1 cellular context compared by ENCODE assay signal in the genomic region with DNA sequence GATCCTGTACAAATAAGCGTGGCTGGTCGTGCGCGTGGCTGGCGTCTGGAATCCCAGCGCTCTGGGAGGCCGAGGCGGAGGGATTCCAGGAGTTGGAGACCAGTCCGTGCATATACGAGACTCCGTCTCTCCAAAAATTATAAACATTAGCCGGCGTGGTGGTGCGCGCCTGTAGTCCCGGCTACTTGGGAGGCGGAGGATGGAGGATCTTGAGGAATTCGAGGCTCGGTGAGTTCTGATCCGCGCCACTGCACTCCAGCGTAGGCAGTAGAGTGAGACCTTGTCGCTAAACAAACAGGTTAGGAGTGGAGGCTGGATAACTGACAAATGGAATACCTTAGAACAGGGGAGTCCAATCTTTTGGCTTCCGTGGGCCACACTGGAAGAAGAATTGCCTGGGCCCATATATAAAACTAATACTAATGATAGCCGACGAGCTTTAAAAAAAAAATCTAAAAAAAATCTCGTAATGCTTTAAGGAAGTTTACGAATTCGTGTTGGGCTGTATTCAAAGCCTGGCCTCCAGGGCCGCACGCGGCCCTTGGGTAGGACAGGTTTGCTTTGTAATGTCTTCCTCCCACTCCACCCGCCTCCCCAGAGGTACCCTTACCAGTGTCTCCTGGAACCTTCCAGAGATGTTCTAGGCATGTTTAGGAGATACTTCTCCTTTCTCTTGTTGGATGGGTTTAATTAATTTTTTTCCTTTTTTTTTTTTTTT.
TF ChIP-seq lines count a peak whose summit lies in the region.

No MANE protein-coding gene starts in this region.

TF ChIP-seq in HCT116, 20 proteins besides CTCF, POLR2A, EP300 and RAD21 (continued from another document):
- TF ChIP-seq REST (IDR thresholded peaks at IDR 0.05; ENCODE audit: low read depth) (no peak), ZBTB33 (IDR thresholded peaks at IDR 0.05; ENCODE audit: extremely low read depth, insufficient replicate concordance, low read length) (no peak), POLR2AphosphoS5 (IDR thresholded peaks at IDR 0.05; ENCODE audit: low read depth, low read length) (no peak), JUND (IDR thresholded peaks at IDR 0.05) (no peak), ZFX (IDR thresholded peaks at IDR 0.05) (no peak), FOSL1 (IDR thresholded peaks at IDR 0.05; ENCODE audit: low read depth) (no peak), YY1 (IDR thresholded peaks at IDR 0.05; ENCODE audit: extremely low read depth, insufficient replicate concordance, low read depth, low read length) (no peak), CEBPB (IDR thresholded peaks at IDR 0.05; ENCODE audit: low read depth) (no peak), TCF7L2 (IDR thresholded peaks at IDR 0.05; ENCODE audit: borderline replicate concordance, extremely low read depth, insufficient read depth, insufficient read length) (no peak), SIN3A (IDR thresholded peaks at IDR 0.05; ENCODE audit: low read depth) (no peak), EZH2 (IDR thresholded peaks at IDR 0.05) (no peak), ELF1 (IDR thresholded peaks at IDR 0.05; ENCODE audit: borderline replicate concordance, low read depth) (no peak), SP1 (IDR thresholded peaks at IDR 0.05; ENCODE audit: low read depth) (no peak)
- TF ChIP-seq, protein P1, sequence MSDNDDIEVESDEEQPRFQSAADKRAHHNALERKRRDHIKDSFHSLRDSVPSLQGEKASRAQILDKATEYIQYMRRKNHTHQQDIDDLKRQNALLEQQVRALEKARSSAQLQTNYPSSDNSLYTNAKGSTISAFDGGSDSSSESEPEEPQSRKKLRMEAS (IDR thresholded peaks at IDR 0.05) = no peak
